In genomic region chr22:32378703-32379272, GRCh38 we compare ENCODE assay signal across 8 cellular contexts. TPM values are rescaled to one million over a fixed set of nuclear protein-coding genes. Genes with fewer than 3 reads are reported as not detected.
DNase-seq lines count a peak whose midpoint lies in the region; ATAC-seq, FAIRE-seq and TF ChIP-seq lines count a peak whose summit lies in the region.

No MANE protein-coding gene starts in this region.

- no peak overlapping the region for H3K27ac Mint-ChIP-seq in activated naive CD8-positive, alpha-beta T cell treated with anti-CD3 and anti-CD28 coated beads, Interleukin-2, amount 50 U/mL, for 24 hours

- dilution Hi-C loops in IMR-90 (cut with HindIII; ENCODE audit: low sequenced_read_pairs, unreplicated experiment): no loop called here

- no peak for FAIRE-seq in kidney (lab: Jason Lieb, UNC)

- no TSS peak for BruUV-seq in IMR-90 (replicated peaks; lab: Mats Ljungman, UMichigan)

- no peak overlapping the region for H2BK120ac ChIP-seq in IMR-90 (ENCODE audit: low read depth, low read length)

- H3K27me3 Mint-ChIP-seq in activated naive CD8-positive, alpha-beta T cell treated with anti-CD3 and anti-CD28 coated beads, Interleukin-2, amount 50 U/mL, for 24 hours: no peaks in the 10 kb centered on the region

- H3K4me2 ChIP-seq in IMR-90 (ENCODE audit: low read depth, low read length): no peak overlapping the region

- H3K4ac ChIP-seq in IMR-90 (ENCODE audit: low read depth, low read length): no peak overlapping the region

- H2AFZ ChIP-seq in IMR-90 (replicated peaks; ENCODE audit: low read length, poor library complexity): no peak overlapping the region

- H2AK9ac ChIP-seq in IMR-90 (replicated peaks; ENCODE audit: low read depth, low read length, poor library complexity): no peak overlapping the region

- H3K4me3 ChIP-seq in IMR-90 (ENCODE audit: insufficient read depth, low read depth, low read length) (no peak overlapping the region), kidney (ENCODE audit: low read length in 2 of 2) (no peak overlapping the region)

- no peak overlapping the region for H2BK20ac ChIP-seq in IMR-90 (ENCODE audit: low read depth, low read length)

- H3K18ac ChIP-seq in IMR-90 (ENCODE audit: low read depth, low read length): no peak overlapping the region

- H3K27ac ChIP-seq in IMR-90 (ENCODE audit: insufficient read depth, low read length): no peak overlapping the region
- H3K27ac ChIP-seq in kidney (ENCODE audit: low read depth in 2 of 2, low read length in 2 of 2): no peak overlapping the region

- no peaks in the 10 kb centered on the region for H3K9me3 Mint-ChIP-seq in activated naive CD8-positive, alpha-beta T cell treated with anti-CD3 and anti-CD28 coated beads, Interleukin-2, amount 50 U/mL, for 24 hours

- no peaks in the 10 kb centered on the region for H3K27me3 ChIP-seq in IMR-90 (ENCODE audit: control insufficient read depth, insufficient read depth, low read length)

- no peak overlapping the region for H4K91ac ChIP-seq in IMR-90 (ENCODE audit: insufficient read depth, low read depth, low read length)

- H3K36me3 ChIP-seq in IMR-90 (ENCODE audit: control insufficient read depth, insufficient read depth, low read length): no peaks in the 10 kb centered on the region
- no peaks in the 10 kb centered on the region for H3K36me3 ChIP-seq in kidney (ENCODE audit: control insufficient read depth in 1 of 2, insufficient read depth in 2 of 2, low read length in 2 of 2)

- ATAC-seq in IMR-90 (ENCODE audit: low read depth) (peak; percentile 60; the same call in 1 of the 2 replicates), GM21526 (IDR thresholded peaks at IDR 0.05; ENCODE audit: low FRiP score, unreplicated experiment) (no peak)
- peak; percentile 69 for ATAC-seq in activated naive CD8-positive, alpha-beta T cell treated with anti-CD3 and anti-CD28 coated beads, Interleukin-2, amount 50 U/mL, for 24 hours
- ATAC-seq in activated CD4-positive, CD25-positive, alpha-beta regulatory T cell treated with anti-CD3 and anti-CD28 coated beads, Interleukin-2, amount 50 U/mL, for 24 hours: no peak

- no peak overlapping the region for H3K4me3 Mint-ChIP-seq in activated naive CD8-positive, alpha-beta T cell treated with anti-CD3 and anti-CD28 coated beads, Interleukin-2, amount 50 U/mL, for 24 hours

- H4K20me1 ChIP-seq in IMR-90 (ENCODE audit: insufficient read depth, low read length): no peaks in the 10 kb centered on the region; the same call in 1 of the 2 replicates

- TF ChIP-seq CTCF in IMR-90 (conservative IDR thresholded peaks at IDR 0.05; ENCODE audit: low read depth, low read length) (peak; percentile 57), kidney (IDR thresholded peaks at IDR 0.05; ENCODE audit: borderline replicate concordance, extremely low read depth, insufficient read depth) (peak; percentile 55)

- no peaks in the 10 kb centered on the region for H3K4me1 Mint-ChIP-seq in activated naive CD8-positive, alpha-beta T cell treated with anti-CD3 and anti-CD28 coated beads, Interleukin-2, amount 50 U/mL, for 24 hours

- POLR2A ChIA-PET in IMR-90 (lab: Charles Lee; ENCODE audit: unreplicated experiment): no interaction called here

- CTCF ChIA-PET in IMR-90 (lab: Yijun Ruan, JAX): no interaction called here

- H4K8ac ChIP-seq in IMR-90 (ENCODE audit: low read depth in 2 of 2, low read length in 2 of 2): no peak overlapping the region

- in situ Hi-C loops in IMR-90 (cut with MboI; ENCODE audit: low sequenced_read_pairs): no loop called here

- H3K9me3 ChIP-seq in IMR-90 (ENCODE audit: control insufficient read depth, insufficient read depth, low read length) (no peaks in the 10 kb centered on the region), kidney (ENCODE audit: control insufficient read depth in 1 of 2, low read length in 2 of 2) (no peaks in the 10 kb centered on the region)

- DNase-seq in NCI-H2107 treated with DMSO at 0.1 percent for 48 hours (lab: John Stamatoyannopoulos, UW; ENCODE audit: unreplicated experiment) (peak; percentile 2), NCI-H2107 (lab: John Stamatoyannopoulos, UW) (no peak), IMR-90 (peak; percentile 18), kidney (no peak), activated gamma-delta T cell (lab: John Stamatoyannopoulos, UW) (no peak)
- peak; percentile 17 for DNase-seq in activated naive CD8-positive, alpha-beta T cell treated with anti-CD3 and anti-CD28 coated beads, Interleukin-2, amount 50 U/mL, for 24 hours

- no peak overlapping the region for H3K14ac ChIP-seq in IMR-90 (replicated peaks; ENCODE audit: low read depth, low read length)

- H4K5ac ChIP-seq in IMR-90 (ENCODE audit: low read depth, low read length): no peak overlapping the region

- H2BK15ac ChIP-seq in IMR-90 (ENCODE audit: low read depth, low read length): no peak overlapping the region

- TF ChIP-seq POLR2A in IMR-90 (IDR thresholded peaks at IDR 0.05; ENCODE audit: low read depth, low read length): no peak

- H3K36me3 Mint-ChIP-seq in activated naive CD8-positive, alpha-beta T cell treated with anti-CD3 and anti-CD28 coated beads, Interleukin-2, amount 50 U/mL, for 24 hours (ENCODE audit: low read depth): no peaks in the 10 kb centered on the region

- intact Hi-C loops in IMR-90 (cut with micrococcal nuclease): no loop called here
- intact Hi-C loops in kidney (cut with DNase I): no loop called here

- peak; percentile 31 for TF ChIP-seq RAD21 in IMR-90 (IDR thresholded peaks at IDR 0.05; ENCODE audit: low read length)

- H3K9me1 ChIP-seq in IMR-90 (ENCODE audit: insufficient read depth, low read length): 0 out of 2 replicates have a peak, but pooled peaks cover 4% of the 10 kb centered on the region

- H3K9ac ChIP-seq in IMR-90 (ENCODE audit: low read depth, low read length) (no peak overlapping the region), kidney (ENCODE audit: low read length in 2 of 2) (no peak overlapping the region)

- no peak overlapping the region for H2BK5ac ChIP-seq in IMR-90 (ENCODE audit: low read depth, low read length, poor library complexity, severe bottlenecking)

- WGBS in IMR-90 (ENCODE audit: extremely low coverage in 2 of 2, insufficient read length in 1 of 2), 2 experiments: 100% methylated on average over 1 of the region's 4 CpGs; no CpG with 5 or more reads in 1 of the 2 experiments

- H3K79me1 ChIP-seq in IMR-90 (ENCODE audit: low read depth in 1 of 2, low read length in 2 of 2): no peaks in the 10 kb centered on the region

- H3K56ac ChIP-seq in IMR-90 (ENCODE audit: extremely low read depth, insufficient read depth, low read length): no peak overlapping the region

- H3K4me1 ChIP-seq in IMR-90 (ENCODE audit: control insufficient read depth, insufficient read depth, low read length): no peaks in the 10 kb centered on the region
- H3K4me1 ChIP-seq in kidney (ENCODE audit: control insufficient read depth in 1 of 2, insufficient read depth in 1 of 2, low read depth in 1 of 2, low read length in 2 of 2): no peaks in the 10 kb centered on the region

- no peak overlapping the region for H3K23ac ChIP-seq in IMR-90 (ENCODE audit: low read depth, low read length)

- H2AK5ac ChIP-seq in IMR-90 (ENCODE audit: low read depth, low read length): no peak overlapping the region

TF ChIP-seq in IMR-90, 13 proteins besides CTCF, POLR2A, EP300 and RAD21:
- TF ChIP-seq SMC3 (IDR thresholded peaks at IDR 0.05; ENCODE audit: low read depth, low read length) (no peak), MXI1 (IDR thresholded peaks at IDR 0.05; ENCODE audit: borderline replicate concordance, low read depth, low read length) (no peak), RFX5 (IDR thresholded peaks at IDR 0.05; ENCODE audit: low read depth, low read length) (no peak), CEBPB (IDR thresholded peaks at IDR 0.05; ENCODE audit: low read depth, low read length) (no peak), USF2 (IDR thresholded peaks at IDR 0.05; ENCODE audit: low read depth, low read length) (no peak), MAZ (IDR thresholded peaks at IDR 0.05; ENCODE audit: borderline replicate concordance, low read depth, low read length) (no peak), CHD1 (IDR thresholded peaks at IDR 0.05; ENCODE audit: low read depth, low read length) (no peak), RCOR1 (IDR thresholded peaks at IDR 0.05; ENCODE audit: insufficient replicate concordance, low read length) (no peak)

RNA-seq across cellular contexts. Expression of gene RFPL3, which starts 21.1 kb away (rescaled TPM):
- total RNA-seq in IMR-90 (2012; rRNA removed) (not detected in 2 replicates), kidney (not detected)
- polyA plus RNA-seq in IMR-90 (2012; rRNA removed) (not detected in 2 replicates), kidney (ENCODE audit: insufficient read depth, low read depth, low replicate concordance) (not detected)
- not detected in 2 replicates for polyA plus RNA-seq in IMR-90 (2012; cell fraction: cytosol; rRNA removed)
- not detected in 2 replicates for polyA plus RNA-seq in IMR-90 (2012; cell fraction: nucleus; rRNA removed; ENCODE audit: low replicate concordance)

RNA-seq across cellular contexts. Expression of gene RTCB, which starts 33.3 kb away (rescaled TPM):
- total RNA-seq in IMR-90 (2012; rRNA removed): 213 and 240 TPM in 2 replicates
- polyA plus RNA-seq in IMR-90 (2012; rRNA removed): 110 and 115 TPM in 2 replicates
- polyA plus RNA-seq in IMR-90 (2012; cell fraction: cytosol; rRNA removed): 38.5 and 83.1 TPM in 2 replicates
- 20.7 and 79.5 TPM in 2 replicates for polyA plus RNA-seq in IMR-90 (2012; cell fraction: nucleus; rRNA removed; ENCODE audit: low replicate concordance)
- 69.7 TPM for total RNA-seq in kidney
- polyA plus RNA-seq in kidney (ENCODE audit: insufficient read depth, low read depth, low replicate concordance): 82.4 TPM

Comparison
In these comparisons a context has a peak if more than half of its experiments do, and no peak if none do; other contexts are left out.
1. DNase-seq: peak in NCI-H2107 treated with DMSO at 0.1 percent for 48 hours (single experiment), IMR-90 (single experiment) and activated naive CD8-positive, alpha-beta T cell treated with anti-CD3 and anti-CD28 coated beads, Interleukin-2, amount 50 U/mL, for 24 hours (single experiment); none in NCI-H2107 (single experiment), kidney (single experiment) and activated gamma-delta T cell (single experiment).
2. ATAC-seq: peak in IMR-90 (single experiment) and activated naive CD8-positive, alpha-beta T cell treated with anti-CD3 and anti-CD28 coated beads, Interleukin-2, amount 50 U/mL, for 24 hours (single experiment); none in activated CD4-positive, CD25-positive, alpha-beta regulatory T cell treated with anti-CD3 and anti-CD28 coated beads, Interleukin-2, amount 50 U/mL, for 24 hours (0 of 2) and GM21526 (single experiment).